In the genomic region with DNA sequence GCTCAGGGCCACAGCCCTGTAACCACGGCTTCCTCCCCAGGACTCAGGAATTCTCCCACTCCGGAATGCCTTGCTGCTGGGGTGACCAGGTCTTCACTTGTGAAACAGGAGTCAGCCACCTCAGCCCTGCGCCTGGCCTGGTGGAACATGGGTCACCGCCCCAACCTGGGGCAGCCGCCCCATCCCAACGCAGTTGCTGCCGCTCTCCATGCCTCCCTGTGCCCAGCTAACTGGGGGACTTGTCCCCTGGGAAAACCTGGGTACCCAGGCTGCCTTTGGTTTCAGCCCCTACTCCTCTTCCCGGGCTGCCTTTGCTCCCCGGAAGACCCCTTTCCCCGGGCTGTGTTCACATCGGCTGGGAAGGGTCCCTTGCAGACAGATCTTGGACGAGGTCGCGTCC, we compare ENCODE assay signal across 16 cellular contexts. TPM values are rescaled to one million over a fixed set of nuclear protein-coding genes. Genes with fewer than 3 reads are reported as not detected.
DNase-seq lines count a peak whose midpoint lies in the region; ATAC-seq, FAIRE-seq and TF ChIP-seq lines count a peak whose summit lies in the region.
"Not testable (repeated sequence)": the region's sequence is repeated elsewhere in the genome, so short reads cannot be mapped to it uniquely, and the experiment has no call there.
"Had no signal": no experiment of that assay in that cellular context is flagged by ENCODE, and none has a peak within 500 bp of the region (broad histone marks: within the 10 kb centered on the region; RNA-seq: fewer than 3 reads in every experiment).

No MANE protein-coding gene starts in this region.

- H3K18ac ChIP-seq in trophoblast cell (ENCODE audit: low read length): peak overlapping the region; percentile 73

- RAD21 ChIA-PET in HCT116 (lab: Charles Lee; ENCODE audit: low non-redundant PET in 1 of 2, low total read pairs in 2 of 2, uncharacterized antibody in 2 of 2, unreplicated experiment in 2 of 2): not testable (repeated sequence)

- H3K4me3 Mint-ChIP-seq in stimulated activated naive CD8-positive, alpha-beta T cell treated with anti-CD3 and anti-CD28 coated beads, Interleukin-15, amount 100 ng/mL, for 72 hours: peak overlapping the region; percentile 19 to 63

- not testable (repeated sequence) for H3K9me2 ChIP-seq in HCT116 (ENCODE audit: insufficient read depth); SK-N-SH

- peak overlapping the region; percentile 45 for H4K12ac ChIP-seq in trophoblast cell (ENCODE audit: low read depth, low read length)

- H2BK5ac ChIP-seq in trophoblast cell (ENCODE audit: low read depth, low read length, poor library complexity): peak overlapping the region; percentile 96

- WGBS in SK-N-SH (ENCODE audit: low lambda C conversion rate): 42% methylated on average over 3 of the region's 14 CpGs
- WGBS in mammary epithelial cell (ENCODE audit: low coverage, missing lambda C conversion rate): 44% methylated on average over 6 of the region's 14 CpGs
- WGBS in HepG2 (ENCODE audit: low lambda C conversion rate): 80% methylated on average over 3 of the region's 14 CpGs
- no CpG with 5 or more reads among the region's 14 CpGs for WGBS in trophoblast cell (ENCODE audit: extremely low coverage, insufficient coverage, insufficient read length)

- ATAC-seq in HCT116: peak; percentile 3; the same call in 1 of the 2 replicates
- peak; percentile 32 for ATAC-seq in HepG2
- not testable (repeated sequence) for ATAC-seq in stimulated activated naive CD8-positive, alpha-beta T cell treated with anti-CD3 and anti-CD28 coated beads, Interleukin-15, amount 100 ng/mL, for 72 hours

- CTCF ChIA-PET in HCT116 (lab: Charles Lee); mammary epithelial cell (lab: Charles Lee; ENCODE audit: low non-redundant PET); HepG2 (lab: Yijun Ruan, JAX; ENCODE audit: low intra/inter-chr PET ratio, low total read pairs): not testable (repeated sequence)
- CTCF ChIA-PET in SK-N-SH (lab: Yijun Ruan, JAX): interaction anchor here (1.0 kb wide), 1 partner anchor 169 kb away, joined by 4 read pairs; no protein-coding TSS in a partner anchor

- not testable (repeated sequence) for H3F3A ChIP-seq in SK-N-SH (replicated peaks; ENCODE audit: insufficient read depth)

- H2BK12ac ChIP-seq in trophoblast cell (ENCODE audit: low read length): peak overlapping the region; percentile 87

- not testable (repeated sequence) for H3K23ac ChIP-seq in trophoblast cell (ENCODE audit: low read length)

- intact Hi-C loops in HCT116 (cut with micrococcal nuclease); mammary epithelial cell (cut with micrococcal nuclease); HepG2 (cut with micrococcal nuclease; ENCODE audit: unreplicated experiment): not testable (repeated sequence)

- not testable (repeated sequence) for H4K20me1 ChIP-seq in HCT116 (ENCODE audit: insufficient read depth); SK-N-SH (ENCODE audit: insufficient read depth); mammary epithelial cell (ENCODE audit: insufficient read depth, low read length); HepG2 (ENCODE audit: insufficient read depth, low read length)

- H3K79me2 ChIP-seq in ACC112 (ENCODE audit: control insufficient read depth, insufficient read depth, low read length, unreplicated experiment); HCT116 (ENCODE audit: insufficient read depth, low read length); SK-N-SH (ENCODE audit: insufficient read depth); mammary epithelial cell (ENCODE audit: insufficient read depth, low read length); HepG2 (ENCODE audit: insufficient read depth, low read length); trophoblast cell (ENCODE audit: control insufficient read depth, insufficient read depth, low read length, poor library complexity): not testable (repeated sequence)

- H3K27me3 Mint-ChIP-seq in stimulated activated naive CD8-positive, alpha-beta T cell treated with anti-CD3 and anti-CD28 coated beads, Interleukin-15, amount 100 ng/mL, for 72 hours: not testable (repeated sequence)

- peak overlapping the region; percentile 42 for H2AK5ac ChIP-seq in trophoblast cell (ENCODE audit: low read length)

- TF ChIP-seq RAD21 in HCT116 (IDR thresholded peaks at IDR 0.05; ENCODE audit: low read depth); SK-N-SH (IDR thresholded peaks at IDR 0.05; ENCODE audit: low read length); HepG2 (CRISPR knock-in tag; IDR thresholded peaks at IDR 0.05): not testable (repeated sequence)

- peak overlapping the region; percentile 36; the same call in 1 of the 2 replicates for H3K4me2 ChIP-seq in HCT116 (ENCODE audit: low read length)
- peak overlapping the region; percentile 37; the same call in 1 of the 2 replicates for H3K4me2 ChIP-seq in SK-N-SH
- peak overlapping the region; percentile 77 for H3K4me2 ChIP-seq in mammary epithelial cell (ENCODE audit: insufficient read depth, low read depth, low read length)
- not testable (repeated sequence) for H3K4me2 ChIP-seq in HepG2 (ENCODE audit: low read depth, low read length)
- H3K4me2 ChIP-seq in trophoblast cell (ENCODE audit: low read length): peak overlapping the region; percentile 42

- H3K36me3 ChIP-seq in ACC112 (ENCODE audit: insufficient read depth, low read length); HCT116 (ENCODE audit: control insufficient read depth in 1 of 2, insufficient read depth in 2 of 2, low read length in 2 of 2); SK-N-SH (replicated peaks in 1 of 2; ENCODE audit: control insufficient read depth in 1 of 2, insufficient read depth in 2 of 2, low read length in 1 of 2); mammary epithelial cell (ENCODE audit: insufficient read depth, low read length); HepG2 (replicated peaks in 1 of 2; ENCODE audit: control insufficient read depth in 1 of 2, insufficient read depth in 2 of 2, low read length in 2 of 2); trophoblast cell (ENCODE audit: control insufficient read depth in 1 of 2, insufficient read depth in 2 of 2, low read length in 2 of 2): not testable (repeated sequence)

- not testable (repeated sequence) for H3K4me1 Mint-ChIP-seq in stimulated activated naive CD8-positive, alpha-beta T cell treated with anti-CD3 and anti-CD28 coated beads, Interleukin-15, amount 100 ng/mL, for 72 hours

- DNase-seq in HCT116 (ENCODE audit: low read depth, low spot score); SK-N-SH; HepG2 (ENCODE audit: low spot score); stimulated activated naive CD8-positive, alpha-beta T cell treated with anti-CD3 and anti-CD28 coated beads, Interleukin-15, amount 100 ng/mL, for 72 hours: not testable (repeated sequence)
- DNase-seq in mammary epithelial cell (peak; percentile 4), glomerular visceral epithelial cell (ENCODE audit: extremely low spot score) (peak; percentile 7), trophoblast cell (peak; percentile 26 to 54)

- H3K9me3 ChIP-seq in HCT116 (ENCODE audit: control insufficient read depth in 1 of 2, insufficient read depth in 1 of 2, low read depth in 1 of 2, low read length in 2 of 2); SK-N-SH; mammary epithelial cell (replicated peaks; ENCODE audit: insufficient read depth, low read length); HepG2 (ENCODE audit: low read length); trophoblast cell (ENCODE audit: insufficient read depth, low read depth, low read length): not testable (repeated sequence)

- not testable (repeated sequence) for H3K4me1 ChIP-seq in ACC112 (ENCODE audit: control insufficient read depth, insufficient read depth, low read length, unreplicated experiment); SK-N-SH (ENCODE audit: control insufficient read depth in 1 of 2, insufficient read depth in 2 of 2, low read depth in 1 of 2, low read length in 1 of 2); mammary epithelial cell (ENCODE audit: insufficient read depth, low read length); HepG2 (ENCODE audit: insufficient read depth, low read length)
- peaks cover 3 to 18% of the 10 kb centered on the region in 2 experiments for H3K4me1 ChIP-seq in HCT116 (ENCODE audit: control insufficient read depth in 1 of 2, insufficient read depth in 2 of 2, low read length in 2 of 2)
- H3K4me1 ChIP-seq in trophoblast cell (ENCODE audit: control insufficient read depth in 1 of 2, insufficient read depth in 2 of 2, low read length in 2 of 2): peaks cover 10 to 12% of the 10 kb centered on the region in 2 experiments

- not testable (repeated sequence) for H3K27ac Mint-ChIP-seq in stimulated activated naive CD8-positive, alpha-beta T cell treated with anti-CD3 and anti-CD28 coated beads, Interleukin-15, amount 100 ng/mL, for 72 hours

- H4K91ac ChIP-seq in trophoblast cell (ENCODE audit: low read depth, low read length): peak overlapping the region; percentile 95

- not testable (repeated sequence) for H3K4me3 ChIP-seq in ACC112 (ENCODE audit: low read depth, low read length); HCT116 (replicated peaks in 1 of 2; ENCODE audit: low read depth in 1 of 2, low read length in 2 of 2); SK-N-SH (ENCODE audit: low read depth in 2 of 2, low read length in 1 of 2); HepG2 (replicated peaks in 1 of 3; ENCODE audit: insufficient read depth in 1 of 3, low read depth in 2 of 3, low read length in 3 of 3); trophoblast cell (ENCODE audit: low read depth, low read length)
- peak overlapping the region in 2 of 3 experiments; percentile 22 to 37 for H3K4me3 ChIP-seq in mammary epithelial cell (replicated peaks in 1 of 3; ENCODE audit: insufficient read depth in 1 of 3, low read depth in 2 of 3, low read length in 3 of 3)

- dilution Hi-C loops in mammary epithelial cell (cut with HindIII; ENCODE audit: low sequenced_read_pairs): not testable (repeated sequence)

- in situ Hi-C loops in mammary epithelial cell (cut with MboI; ENCODE audit: low sequenced_read_pairs in 2 of 2); HepG2 (cut with HindIII; ENCODE audit: extremely low pct_ligation_motif_present, low pct_unique_long_range_greater_than_20kb): not testable (repeated sequence)

- H3K9me3 Mint-ChIP-seq in stimulated activated naive CD8-positive, alpha-beta T cell treated with anti-CD3 and anti-CD28 coated beads, Interleukin-15, amount 100 ng/mL, for 72 hours: not testable (repeated sequence)

- not testable (repeated sequence) for TF ChIP-seq CTCF in HCT116 (IDR thresholded peaks at IDR 0.05 in 2 of 3, conservative IDR thresholded peaks at IDR 0.05 in 1 of 3; ENCODE audit: borderline replicate concordance in 1 of 3, insufficient read depth in 1 of 3, low read depth in 2 of 3, low read length in 2 of 3); SK-N-SH (IDR thresholded peaks at IDR 0.05); mammary epithelial cell (conservative IDR thresholded peaks at IDR 0.05 in 1 of 2, IDR thresholded peaks at IDR 0.05 in 1 of 2; ENCODE audit: extremely low read depth in 1 of 2, insufficient read depth in 1 of 2, low read depth in 1 of 2, low read length in 2 of 2); HepG2 (CRISPR knock-in tag; IDR thresholded peaks at IDR 0.05)

- BruUV-seq in HCT116 (replicated peaks; lab: Mats Ljungman, UMichigan); mammary epithelial cell (replicated peaks; lab: Mats Ljungman, UMichigan); HepG2 (replicated peaks; lab: Mats Ljungman, UMichigan): not testable (repeated sequence)

- peak overlapping the region; percentile 76 for H4K8ac ChIP-seq in trophoblast cell (ENCODE audit: low read depth, low read length)

- H2BK120ac ChIP-seq in trophoblast cell (ENCODE audit: insufficient read depth, low read length, poor library complexity): peak overlapping the region; percentile 92

- not testable (repeated sequence) for H3K27me3 ChIP-seq in ACC112 (ENCODE audit: insufficient read depth, low read length); HCT116 (ENCODE audit: insufficient read depth, low read length); SK-N-SH (ENCODE audit: insufficient read depth); mammary epithelial cell (ENCODE audit: insufficient read depth, low read length); HepG2 (ENCODE audit: control insufficient read depth in 1 of 2, insufficient read depth in 2 of 2, low read length in 2 of 2); trophoblast cell (ENCODE audit: insufficient read depth, low read length)

- POLR2A ChIA-PET in HCT116 (lab: Charles Lee); SK-N-SH (lab: Yijun Ruan, JAX); HepG2 (lab: Yijun Ruan, JAX): not testable (repeated sequence)

- H2AFZ ChIP-seq in ACC112 (ENCODE audit: low read length, unreplicated experiment): peak overlapping the region; percentile 60
- H2AFZ ChIP-seq in HCT116 (ENCODE audit: low read depth, low read length, poor library complexity, severe bottlenecking); SK-N-SH (ENCODE audit: low read depth); HepG2 (ENCODE audit: low read length); trophoblast cell (ENCODE audit: insufficient read depth, low read length, poor library complexity): not testable (repeated sequence)
- H2AFZ ChIP-seq in mammary epithelial cell (ENCODE audit: low read depth, low read length): peak overlapping the region; percentile 28

- H3K79me1 ChIP-seq in trophoblast cell (ENCODE audit: low read length): peaks cover 16% of the 10 kb centered on the region

- H3K14ac ChIP-seq in trophoblast cell (ENCODE audit: low read length): peak overlapping the region; percentile 87

- TF ChIP-seq POLR2A in HCT116 (IDR thresholded peaks at IDR 0.05; ENCODE audit: borderline replicate concordance, extremely low read depth, insufficient read depth, insufficient read length); HepG2 (IDR thresholded peaks at IDR 0.05; ENCODE audit: insufficient read depth in 1 of 2, low read depth in 2 of 2, low read length in 2 of 2): not testable (repeated sequence)

- TF ChIP-seq EP300 in SK-N-SH (IDR thresholded peaks at IDR 0.05; ENCODE audit: borderline replicate concordance in 1 of 2, low read depth in 1 of 2, low read length in 1 of 2); HepG2 (IDR thresholded peaks at IDR 0.05; ENCODE audit: low read depth in 2 of 2, low read length in 2 of 2); HepG2 (CRISPR knock-in tag; IDR thresholded peaks at IDR 0.05; ENCODE audit: borderline replicate concordance): not testable (repeated sequence)

- not testable (repeated sequence) for H3K9ac ChIP-seq in HCT116 (ENCODE audit: low read length); HepG2 (ENCODE audit: insufficient read depth, low read depth, low read length); trophoblast cell (ENCODE audit: low read length)
- H3K9ac ChIP-seq in SK-N-SH (peak overlapping the region; percentile 77), mammary epithelial cell (ENCODE audit: insufficient read depth, low read length) (peak overlapping the region; percentile 49)

- H3K27ac ChIP-seq in ACC112 (ENCODE audit: low read depth, low read length) (peak overlapping the region; percentile 45), SK-N-SH (ENCODE audit: low read depth in 2 of 2, low read length in 1 of 2) (peak overlapping the region in 1 of 2 experiments; percentile 59; a peak in 2 of 4 replicates), mammary epithelial cell (ENCODE audit: insufficient read depth, low read depth, low read length) (peak overlapping the region; percentile 73), trophoblast cell (ENCODE audit: low read depth, low read length) (peak overlapping the region; percentile 98)
- not testable (repeated sequence) for H3K27ac ChIP-seq in HCT116 (ENCODE audit: low read depth, low read length); HepG2 (ENCODE audit: extremely low read length, insufficient read depth, low read length)

- FAIRE-seq in HepG2 (lab: Jason Lieb, UNC): not testable (repeated sequence)

- peak overlapping the region; percentile 46 for H3K4ac ChIP-seq in trophoblast cell (ENCODE audit: low read depth, low read length)

RNA-seq across cellular contexts. Expression of a gene that starts 22.2 kb away (rescaled TPM):
- total RNA-seq in HCT116 (2021; ENCODE audit: unreplicated experiment): not detected
- 0.14 TPM in 1 of 2 replicates, not detected in the other for polyA plus RNA-seq in HCT116 (2012)
- polyA plus RNA-seq in SK-N-SH (2012; rRNA removed): 0.16 and 0.21 TPM in 2 replicates
- polyA plus RNA-seq in SK-N-SH (2012; cell fraction: cytosol; rRNA removed): 0.04 and 0.34 TPM in 2 replicates
- 0.55 and 0.73 TPM in 2 replicates for polyA plus RNA-seq in SK-N-SH (2012; cell fraction: nucleus; rRNA removed)
- 100 to 1,000 TPM; 279 to 423 TPM for total RNA-seq in mammary epithelial cell
- 332 TPM for polyA plus RNA-seq in mammary epithelial cell
- polyA minus RNA-seq in mammary epithelial cell: 320 TPM
- total RNA-seq in HepG2 (2016; rRNA removed; fragmentation: Illumina TruSeq; extraction: Trizol): not detected in 2 replicates
- not detected in 2 replicates for total RNA-seq in HepG2 (2016; cell fraction: cytosol; rRNA removed; fragmentation: Illumina TruSeq; extraction: Trizol; ENCODE audit: low read depth)
- total RNA-seq in HepG2 (2016; cell fraction: insoluble cytoplasmic fraction; rRNA removed; fragmentation: Illumina TruSeq; extraction: Trizol): not detected in 2 replicates
- total RNA-seq in HepG2 (2016; cell fraction: membrane; rRNA removed; fragmentation: Illumina TruSeq; extraction: Trizol): not detected in 2 replicates
- not detected in 2 replicates for total RNA-seq in HepG2 (2016; cell fraction: nucleus; rRNA removed; fragmentation: Illumina TruSeq; extraction: Trizol)
- polyA plus RNA-seq in HepG2 (2011; rRNA removed): not detected in 2 replicates
- polyA plus RNA-seq in HepG2 (2011; cell fraction: cytosol; rRNA removed): not detected in 2 replicates
- polyA plus RNA-seq in HepG2 (2011; cell fraction: nucleus; rRNA removed): not detected in 2 replicates
- polyA plus RNA-seq in HepG2 (2012): not detected in 2 replicates
- polyA plus RNA-seq in HepG2 (2016; cell fraction: cytosol; fragmentation: Illumina TruSeq; extraction: Trizol; ENCODE audit: low read depth): not detected in 2 replicates
- not detected in 2 replicates for polyA plus RNA-seq in HepG2 (2016; cell fraction: insoluble cytoplasmic fraction; fragmentation: Illumina TruSeq; extraction: Trizol; ENCODE audit: low read depth)
- polyA plus RNA-seq in HepG2 (2016; cell fraction: membrane; fragmentation: Illumina TruSeq; extraction: Trizol; ENCODE audit: low read depth): not detected in 2 replicates
- not detected in 2 replicates for polyA plus RNA-seq in HepG2 (2016; cell fraction: nucleus; fragmentation: Illumina TruSeq; extraction: Trizol; ENCODE audit: insufficient read depth, low read depth)
- 22.9 TPM in 1 of 2 replicates, not detected in the other for polyA minus RNA-seq in HepG2 (2011; rRNA and poly(A)+ RNA removed; ENCODE audit: low replicate concordance)
- polyA minus RNA-seq in HepG2 (2011; cell fraction: cytosol; rRNA and poly(A)+ RNA removed): 0.53 TPM in 1 of 2 replicates, not detected in the other
- not detected in 2 replicates for polyA minus RNA-seq in HepG2 (2011; cell fraction: nucleus; rRNA and poly(A)+ RNA removed)
- 37.7 and 40.6 TPM in 2 replicates for polyA plus RNA-seq in trophoblast cell (2013)
- total RNA-seq: activated CD4-positive, alpha-beta T cell treated with anti-CD3 and anti-CD28 coated beads for 36 hours; activated CD8-positive, alpha-beta memory T cell treated with anti-CD3 and anti-CD28 coated beads for 36 hours; activated naive CD4-positive, alpha-beta T cell treated with anti-CD3 and anti-CD28 coated beads, Interleukin-2, amount 50 U/mL, for 72 hours; dermis blood vessel endothelial cell; endothelial cell of umbilical vein; G401; mucosa of gallbladder; renal cortical epithelial cell had no signal
- polyA plus RNA-seq: endothelial cell of umbilical vein had no signal

Comparison
In these comparisons a context has a peak if more than half of its experiments do, and no peak if none do; other contexts are left out.
1. RNA of a gene that starts 22.2 kb away (total RNA-seq): 279 to 423 TPM in mammary epithelial cell; not detected in HCT116 (single experiment) and not detected in HepG2; every median in the first group is over 100 times any median in the second.